11 cellular contexts compared by ENCODE assay signal in the genomic region with DNA sequence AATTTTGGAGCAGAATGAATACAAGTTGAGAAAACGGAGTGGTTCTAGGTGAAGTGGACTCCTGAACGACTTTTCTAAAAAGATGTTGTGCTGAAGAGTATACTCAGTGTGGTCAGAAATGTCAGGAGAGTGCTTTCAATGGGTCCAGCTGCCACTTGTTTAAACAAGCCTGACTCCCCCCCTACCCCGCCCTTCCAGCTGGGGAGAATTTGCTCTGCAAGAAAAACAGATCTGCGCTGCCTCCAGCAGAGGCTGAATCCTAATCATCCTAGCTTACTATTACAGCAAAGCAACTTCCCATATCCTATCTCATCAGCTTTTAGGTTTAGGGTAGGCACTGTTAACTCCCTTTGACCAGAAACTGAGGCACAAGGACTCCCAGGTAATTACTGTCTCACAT. TPM values are rescaled to one million over a fixed set of nuclear protein-coding genes. Genes with fewer than 3 reads are reported as not detected.
DNase-seq lines count a peak whose midpoint lies in the region; ATAC-seq and TF ChIP-seq lines count a peak whose summit lies in the region.
"Had no signal": no experiment of that assay in that cellular context is flagged by ENCODE, and none has a peak within 500 bp of the region (broad histone marks: within the 10 kb centered on the region; RNA-seq: fewer than 3 reads in every experiment).

No MANE protein-coding gene starts in this region.

- no peak for TF ChIP-seq CTCF in NB4 (IDR thresholded peaks at IDR 0.05; ENCODE audit: low read depth, low read length)

- no peak overlapping the region for H3K4me3 ChIP-seq in NB4 (ENCODE audit: low read depth, low read length)
- H3K4me3 ChIP-seq: smooth muscle cell had no signal

- ATAC-seq in HG02970 (IDR thresholded peaks at IDR 0.05; ENCODE audit: low FRiP score, unreplicated experiment), result no peak
- no peak for ATAC-seq in GM18520 (IDR thresholded peaks at IDR 0.05; ENCODE audit: unreplicated experiment)
- ATAC-seq in esophagus mucosa, result no peak

- no peak for TF ChIP-seq POLR2A in NB4 (IDR thresholded peaks at IDR 0.05; ENCODE audit: extremely low read depth, insufficient read length)

- DNase-seq in DMS 273 treated with DMSO at 0.1 percent for 48 hours (lab: John Stamatoyannopoulos, UW) (peak; percentile 41), NB4 (ENCODE audit: low read depth) (peak; percentile 10), RPMI7951 (ENCODE audit: low read depth) (peak; percentile 1), kidney tubule cell (ENCODE audit: low spot score) (peak; percentile 2)
- no peak for DNase-seq in stimulated activated naive CD4-positive, alpha-beta T cell (lab: John Stamatoyannopoulos, UW)
- DNase-seq: activated CD4-positive, alpha-beta T cell treated with anti-CD3 and anti-CD28 coated beads, Interleukin-2, amount 50 U/mL, for 1 hour; Calu3 had no signal

RNA-seq across cellular contexts. Expression of a gene that starts 1.9 kb away (rescaled TPM):
- not detected in 2 replicates for total RNA-seq in RPMI7951 (2014; rRNA removed; shearing (Covaris generic))
- not detected for total RNA-seq in esophagus mucosa

Comparison
In these comparisons a context has a peak if more than half of its experiments do, and no peak if none do; other contexts are left out.
1. DNase-seq: peak in DMS 273 treated with DMSO at 0.1 percent for 48 hours (single experiment), NB4 (single experiment), RPMI7951 (single experiment) and kidney tubule cell (single experiment); none in stimulated activated naive CD4-positive, alpha-beta T cell (0 of 6).